ENCODE assay signal across 33 cellular contexts in genomic region chr2:129441610-129442009, GRCh38.
"Had no signal": no experiment of that assay in that cellular context is flagged by ENCODE, and none has a peak within 500 bp of the region (broad histone marks: within the 10 kb centered on the region; RNA-seq: fewer than 3 reads in every experiment).

No MANE protein-coding gene starts in this region.

- H3K4me3 ChIP-seq: MG63 had no signal

- DNase-seq: Kasumi-1, KG1, MG63, MM.1S, MV-4-11, NCI-H1048, NCI-H1092, NCI-H1092 treated with DMSO at 0.1 percent for 48 hours, NCI-H1105, NCI-H1105 treated with DMSO at 0.1 percent for 48 hours, NCI-H1417, NCI-H1417 treated with DMSO at 0.1 percent for 48 hours, NCI-H1436, NCI-H1436 treated with DMSO at 0.1 percent for 48 hours, NCI-H146, NCI-H187, NCI-H187 treated with DMSO at 0.1 percent for 48 hours, NCI-H1930, NCI-H2029, NCI-H2029 treated with DMSO at 0.1 percent for 48 hours, NCI-H2081, NCI-H2081 treated with DMSO at 0.1 percent for 48 hours, NCI-H2107, NCI-H2171, NCI-H2171 treated with DMSO at 0.1 percent for 48 hours, NCI-H2227 treated with DMSO at 0.1 percent for 48 hours, NCI-H226, NCI-H345, NCI-H446, NCI-H446 treated with DMSO at 0.1 percent for 48 hours, NCI-H510A, NCI-H510A treated with DMSO at 0.1 percent for 48 hours had no signal

- H3K27me3 ChIP-seq: MG63 had no signal

- H3K27ac ChIP-seq: KMS-11 had no signal

- H3K9me3 ChIP-seq: MG63 had no signal

- H3K4me2 ChIP-seq: KMS-11 had no signal

- H3K9ac ChIP-seq: KMS-11 had no signal

- H3K36me3 ChIP-seq: MG63 had no signal
